37 cellular contexts compared by ENCODE assay signal in genomic region chr2:108239786-108240185, GRCh38. TPM values are rescaled to one million over a fixed set of nuclear protein-coding genes. Genes with fewer than 3 reads are reported as not detected.
"Had no signal": no experiment of that assay in that cellular context is flagged by ENCODE, and none has a peak within 500 bp of the region (broad histone marks: within the 10 kb centered on the region; RNA-seq: fewer than 3 reads in every experiment).

Gene SULT1C3 (plus strand): TSS chr2:108239968. CDS start chr2:108247195, 7,227 bp downstream.

- H3K9me3 ChIP-seq: psoas muscle, vagina had no signal

- H3K27ac ChIP-seq: dorsolateral prefrontal cortex, esophagus muscularis mucosa, foreskin keratinocyte, gastroesophageal sphincter, heart left ventricle, psoas muscle, skin epidermis, suprapubic skin, vagina had no signal

- H3K4me3 ChIP-seq: dorsolateral prefrontal cortex, esophagus muscularis mucosa, gastroesophageal sphincter, heart left ventricle, lung, psoas muscle, skin epidermis, suprapubic skin, vagina had no signal

- H3K4me3 Mint-ChIP-seq: endodermal cell; immature natural killer cell; memory B cell; mesothelial cell of epicardium; naive thymus-derived CD8-positive, alpha-beta T cell; nephron progenitor cell; stimulated activated naive B cell treated with anti-CD40 and anti-IgM and Interleukin-4, amounts not matched to agents 10 μg/mL and 1 μg/mL and 100 μg/mL, for 72 hours; stimulated activated naive CD8-positive, alpha-beta T cell treated with anti-CD3 and anti-CD28 coated beads, Interleukin-15, amount 100 ng/mL, for 72 hours had no signal

- H3K27me3 ChIP-seq: dorsolateral prefrontal cortex, esophagus muscularis mucosa, foreskin keratinocyte, gastroesophageal sphincter, heart left ventricle, suprapubic skin, vagina had no signal

- ATAC-seq: foreskin keratinocyte; gastroesophageal sphincter; heart left ventricle; left lobe of liver; naive thymus-derived CD8-positive, alpha-beta T cell; psoas muscle; right cardiac atrium; stimulated activated naive B cell treated with anti-CD40 and anti-IgM and Interleukin-4, amounts not matched to agents 10 μg/mL and 1 μg/mL and 100 μg/mL, for 72 hours; stimulated activated naive CD8-positive, alpha-beta T cell treated with anti-CD3 and anti-CD28 coated beads, Interleukin-15, amount 100 ng/mL, for 72 hours had no signal

- H3K4me1 Mint-ChIP-seq: endodermal cell; immature natural killer cell; memory B cell; mesothelial cell of epicardium; naive thymus-derived CD8-positive, alpha-beta T cell; nephron progenitor cell; stimulated activated naive B cell treated with anti-CD40 and anti-IgM and Interleukin-4, amounts not matched to agents 10 μg/mL and 1 μg/mL and 100 μg/mL, for 72 hours; stimulated activated naive CD8-positive, alpha-beta T cell treated with anti-CD3 and anti-CD28 coated beads, Interleukin-15, amount 100 ng/mL, for 72 hours had no signal

- H3K27ac Mint-ChIP-seq: endodermal cell; memory B cell; mesothelial cell of epicardium; naive thymus-derived CD8-positive, alpha-beta T cell; nephron progenitor cell; stimulated activated naive B cell treated with anti-CD40 and anti-IgM and Interleukin-4, amounts not matched to agents 10 μg/mL and 1 μg/mL and 100 μg/mL, for 72 hours; stimulated activated naive CD8-positive, alpha-beta T cell treated with anti-CD3 and anti-CD28 coated beads, Interleukin-15, amount 100 ng/mL, for 72 hours had no signal

- H3K4me1 ChIP-seq: esophagus muscularis mucosa, foreskin keratinocyte, gastroesophageal sphincter, heart left ventricle, psoas muscle, suprapubic skin, vagina had no signal

- DNase-seq: cerebellar nuclear complex; dorsolateral prefrontal cortex; effector CD4-positive, alpha-beta T cell; endodermal cell; foreskin keratinocyte; heart left ventricle; hypothalamus; immature natural killer cell; naive thymus-derived CD8-positive, alpha-beta T cell; nephron progenitor cell; nucleus accumbens; psoas muscle; right cardiac atrium; stimulated activated CD4-positive, alpha-beta T cell treated with anti-CD3 and anti-CD28 coated beads, Interleukin-15, amount 100 ng/mL, for 24 hours; stimulated activated CD4-positive, alpha-beta T cell treated with anti-CD3 and anti-CD28 coated beads, Interleukin-2, amount 100 ng/mL, for 48 hours; stimulated activated naive B cell treated with anti-CD40 and anti-IgM and Interleukin-4, amounts not matched to agents 10 μg/mL and 1 μg/mL and 100 μg/mL, for 72 hours; stimulated activated naive CD8-positive, alpha-beta T cell treated with anti-CD3 and anti-CD28 coated beads, Interleukin-15, amount 100 ng/mL, for 72 hours; trophoblast cell had no signal

- H3K36me3 Mint-ChIP-seq: immature natural killer cell; mesothelial cell of epicardium; stimulated activated naive B cell treated with anti-CD40 and anti-IgM and Interleukin-4, amounts not matched to agents 10 μg/mL and 1 μg/mL and 100 μg/mL, for 72 hours had no signal

- H3K36me3 ChIP-seq: esophagus muscularis mucosa, gastroesophageal sphincter, heart left ventricle, suprapubic skin, vagina had no signal

- H3K27me3 Mint-ChIP-seq: stimulated activated naive B cell treated with anti-CD40 and anti-IgM and Interleukin-4, amounts not matched to agents 10 μg/mL and 1 μg/mL and 100 μg/mL, for 72 hours had no signal

RNA-seq across cellular contexts. Expression of gene SULT1C3, which starts in this region (rescaled TPM):
- total RNA-seq: dorsolateral prefrontal cortex; endodermal cell; endothelial cell of umbilical vein; epithelial cell of proximal tubule; esophagus muscularis mucosa; fibroblast of lung; foreskin keratinocyte; gastroesophageal sphincter; heart left ventricle; left lobe of liver; liver; lung; mesothelial cell of epicardium; myocyte; naive thymus-derived CD8-positive, alpha-beta T cell; osteocyte; psoas muscle; renal cortical epithelial cell; right cardiac atrium; suprapubic skin; ureter; vagina had no signal
- polyA plus RNA-seq: endothelial cell of umbilical vein; fibroblast of lung; foreskin keratinocyte; heart left ventricle; immature natural killer cell; keratinocyte; liver; lung; naive thymus-derived CD8-positive, alpha-beta T cell; psoas muscle; right cardiac atrium; thymus had no signal
